ENCODE assay signal across 8 cellular contexts in the genomic region with DNA sequence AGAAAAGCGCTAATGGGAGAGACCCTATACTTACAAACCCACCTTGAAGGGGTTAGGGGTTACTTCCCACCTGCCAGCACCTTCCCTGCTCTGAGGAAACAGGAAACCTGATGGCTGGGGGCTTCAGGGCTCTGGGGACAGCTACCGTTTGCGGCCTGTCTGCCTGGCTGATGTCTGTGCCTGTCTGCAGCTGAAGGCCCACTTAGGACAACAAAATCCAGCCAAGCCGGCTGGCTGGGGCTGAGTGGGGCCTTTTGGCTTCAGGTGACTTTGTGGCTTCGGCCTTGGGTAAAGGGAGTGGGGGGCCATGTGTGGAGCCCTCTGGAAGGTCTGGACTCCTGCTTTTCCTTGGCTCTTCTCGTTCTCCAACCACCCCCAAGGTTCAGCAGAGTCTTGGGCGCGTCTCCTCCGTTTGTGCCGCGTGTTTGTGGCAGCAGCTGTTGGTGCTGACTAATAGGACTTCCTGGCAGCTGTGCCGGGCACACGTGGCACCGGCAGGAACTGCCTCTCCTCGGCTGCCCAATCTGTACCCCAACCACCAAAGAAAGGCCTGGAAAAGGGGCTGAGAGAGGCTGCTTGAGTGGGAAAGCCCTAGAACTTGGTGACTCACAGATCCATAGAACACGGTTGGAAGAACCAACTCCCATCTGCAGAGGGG.
DNase-seq lines count a peak whose midpoint lies in the region; ATAC-seq, FAIRE-seq and TF ChIP-seq lines count a peak whose summit lies in the region.

No MANE protein-coding gene starts in this region.

- H3K27ac ChIP-seq in right atrium auricular region = peak overlapping the region; percentile 3 to 15

- no peak for TF ChIP-seq CTCF in right atrium auricular region (IDR thresholded peaks at IDR 0.05)

- no peak for FAIRE-seq in GM19239 (lab: Jason Lieb, UNC)

- no peaks in the 10 kb centered on the region for H3K9me3 ChIP-seq in right atrium auricular region

- H3K36me3 ChIP-seq in right atrium auricular region = no peaks in the 10 kb centered on the region

- peak; percentile 28 for DNase-seq in EL
- DNase-seq in NCI-H69 (lab: John Stamatoyannopoulos, UW) = peak; percentile 86
- DNase-seq in activated T-helper 1 cell treated with anti-CD3 and anti-CD28 coated beads, Interleukin-2, amount 50 U/mL, for 16 hours (ENCODE audit: low read depth in 1 of 2, low spot score in 1 of 2) = peak; percentile 25 to 26
- DNase-seq in right atrium auricular region (ENCODE audit: low spot score) = no peak
- peak; percentile 47 to 56 for DNase-seq in stimulated activated CD4-positive, alpha-beta T cell treated with anti-CD3 and anti-CD28 coated beads, Interleukin-4, amount 100 ng/mL, for 48 hours (ENCODE audit: low read depth in 2 of 2)
- DNase-seq in amniotic stem cell (lab: John Stamatoyannopoulos, UW) = no peak
- no peak for DNase-seq in GM19239 (ENCODE audit: insufficient read length, low spot score)

- no peaks in the 10 kb centered on the region for H3K27me3 ChIP-seq in right atrium auricular region

- ATAC-seq in GM19328 (IDR thresholded peaks at IDR 0.05; ENCODE audit: unreplicated experiment) = no peak

- H3K4me1 ChIP-seq in right atrium auricular region = peaks cover 4 to 66% of the 10 kb centered on the region in 2 donors

- no peak overlapping the region for H3K4me3 ChIP-seq in right atrium auricular region

Comparison
In these comparisons a context has a peak if more than half of its experiments do, and no peak if none do; other contexts are left out.
1. DNase-seq: peak in EL (single experiment), NCI-H69 (single experiment), activated T-helper 1 cell treated with anti-CD3 and anti-CD28 coated beads, Interleukin-2, amount 50 U/mL, for 16 hours (2 of 2) and stimulated activated CD4-positive, alpha-beta T cell treated with anti-CD3 and anti-CD28 coated beads, Interleukin-4, amount 100 ng/mL, for 48 hours (2 of 2); none in right atrium auricular region (single experiment), amniotic stem cell (single experiment) and GM19239 (single experiment).